ENCODE assay signal across 23 cellular contexts in genomic region chr13:26602783-26603182, GRCh38. TPM values are rescaled to one million over a fixed set of nuclear protein-coding genes. Genes with fewer than 3 reads are reported as not detected.
A peak's percentile ranks its signal among the peaks of the same experiment; 100 is the strongest.
DNase-seq lines count a peak whose midpoint lies in the region; ATAC-seq, FAIRE-seq and TF ChIP-seq lines count a peak whose summit lies in the region.
"Had no signal": no experiment of that assay in that cellular context is flagged by ENCODE, and none has a peak within 500 bp of the region (broad histone marks: within the 10 kb centered on the region; RNA-seq: fewer than 3 reads in every experiment).

No MANE protein-coding gene starts in this region.

- peaks cover 7% of the 10 kb centered on the region for H3K36me3 Mint-ChIP-seq in progenitor cell of endocrine pancreas (ENCODE audit: insufficient read depth)
- H3K36me3 Mint-ChIP-seq: CD14-positive monocyte; CD4-positive, alpha-beta memory T cell; CD4-positive, CD25-positive, alpha-beta regulatory T cell had no signal

- ATAC-seq in HepG2, result no peak
- ATAC-seq in right lobe of liver, result no peak
- ATAC-seq in esophagus mucosa, result no peak
- no peak for ATAC-seq in GM19023 (IDR thresholded peaks at IDR 0.05; ENCODE audit: unreplicated experiment)

- H3K27me3 ChIP-seq in HepG2 (ENCODE audit: control insufficient read depth in 1 of 2, insufficient read depth in 2 of 2, low read length in 2 of 2) (no peaks in the 10 kb centered on the region), right lobe of liver (no peaks in the 10 kb centered on the region), left ventricle myocardium inferior (ENCODE audit: low read depth) (no peaks in the 10 kb centered on the region)
- H3K27me3 ChIP-seq: BLaER1 had no signal

- no peak for DNase-seq in HepG2 (ENCODE audit: low spot score)
- no peak for DNase-seq in right lobe of liver
- no peak for DNase-seq in D721Med (ENCODE audit: insufficient read length, low spot score)
- DNase-seq in progenitor cell of endocrine pancreas (ENCODE audit: low spot score, unreplicated experiment), result no peak
- no peak for DNase-seq in left ventricle myocardium inferior
- DNase-seq: 8988T; ACHN; BE2C; C1 segment of cervical spinal cord; CD4-positive, alpha-beta memory T cell; CD4-positive, CD25-positive, alpha-beta regulatory T cell; CD8-positive, alpha-beta memory T cell; COR-L47; DMS79 treated with DMSO at 0.1 percent for 48 hours; GF-D8 had no signal

- peaks cover 3% of the 10 kb centered on the region for H3K9me3 Mint-ChIP-seq in progenitor cell of endocrine pancreas (ENCODE audit: low read depth)

- no peak for TF ChIP-seq RAD21 in HepG2 (CRISPR knock-in tag; IDR thresholded peaks at IDR 0.05)

- FAIRE-seq in HepG2 (lab: Jason Lieb, UNC) (no peak), D721Med (lab: Jason Lieb, UNC) (peak; percentile 6)
- FAIRE-seq: A204.1, G401.6, GM12891, GM19239 had no signal

- H3K4me3 Mint-ChIP-seq in progenitor cell of endocrine pancreas (ENCODE audit: low read depth), result no peak overlapping the region
- H3K4me3 Mint-ChIP-seq: CD14-positive monocyte; CD4-positive, alpha-beta memory T cell; CD4-positive, CD25-positive, alpha-beta regulatory T cell; CD8-positive, alpha-beta memory T cell had no signal

- CTCF ChIA-PET in HepG2 (lab: Yijun Ruan, JAX; ENCODE audit: low intra/inter-chr PET ratio, low total read pairs), result no interaction called here

- H3K27ac ChIP-seq in HepG2 (ENCODE audit: extremely low read length, insufficient read depth, low read length) (no peak overlapping the region), right lobe of liver (no peak overlapping the region), left ventricle myocardium inferior (replicated peaks) (no peak overlapping the region)
- H3K27ac ChIP-seq: BLaER1 had no signal

- H3K79me2 ChIP-seq in HepG2 (ENCODE audit: insufficient read depth, low read length), result peaks cover 49% of the 10 kb centered on the region

- TF ChIP-seq POLR2A in HepG2 (IDR thresholded peaks at IDR 0.05; ENCODE audit: insufficient read depth in 1 of 2, low read depth in 2 of 2, low read length in 2 of 2) (no peak), right lobe of liver (IDR thresholded peaks at IDR 0.05) (no peak)

- H3K4me2 ChIP-seq in HepG2 (ENCODE audit: low read depth, low read length), result no peak overlapping the region
- H3K4me2 ChIP-seq: BLaER1 had no signal

- peaks cover 66% of the 10 kb centered on the region for H3K4me1 Mint-ChIP-seq in progenitor cell of endocrine pancreas (ENCODE audit: low read depth)
- H3K4me1 Mint-ChIP-seq: CD14-positive monocyte; CD4-positive, CD25-positive, alpha-beta regulatory T cell; CD8-positive, alpha-beta memory T cell had no signal

- peak overlapping the region; percentile 33 for H3K27ac Mint-ChIP-seq in progenitor cell of endocrine pancreas
- H3K27ac Mint-ChIP-seq: CD14-positive monocyte; CD4-positive, alpha-beta memory T cell; CD4-positive, CD25-positive, alpha-beta regulatory T cell; CD8-positive, alpha-beta memory T cell had no signal

- H3K9ac ChIP-seq in HepG2 (ENCODE audit: insufficient read depth, low read depth, low read length), result no peak overlapping the region
- H3K9ac ChIP-seq: BLaER1 had no signal

- TF ChIP-seq CTCF in HepG2 (CRISPR knock-in tag; IDR thresholded peaks at IDR 0.05) (no peak), right lobe of liver (IDR thresholded peaks at IDR 0.05) (no peak), D721Med (IDR thresholded peaks at IDR 0.05; ENCODE audit: insufficient read depth, missing control alignments) (no peak), progenitor cell of endocrine pancreas (IDR thresholded peaks at IDR 0.05; ENCODE audit: unreplicated experiment) (no peak), left ventricle myocardium inferior (IDR thresholded peaks at IDR 0.05; ENCODE audit: borderline replicate concordance) (no peak)

- H3K9me3 ChIP-seq in HepG2 (ENCODE audit: low read length), result no peaks in the 10 kb centered on the region
- H3K9me3 ChIP-seq in right lobe of liver, result no peaks in the 10 kb centered on the region
- no peaks in the 10 kb centered on the region for H3K9me3 ChIP-seq in left ventricle myocardium inferior (replicated peaks)
- H3K9me3 ChIP-seq: BE2C had no signal

- POLR2A ChIA-PET in HepG2 (lab: Yijun Ruan, JAX), result no interaction called here

- no peak overlapping the region for H2AFZ ChIP-seq in HepG2 (ENCODE audit: low read length)

- no peak for TF ChIP-seq EP300 in HepG2 (IDR thresholded peaks at IDR 0.05; ENCODE audit: low read depth in 2 of 2, low read length in 2 of 2)
- TF ChIP-seq EP300 in HepG2 (CRISPR knock-in tag; IDR thresholded peaks at IDR 0.05; ENCODE audit: borderline replicate concordance), result no peak

- WGBS in HepG2 (ENCODE audit: low lambda C conversion rate), result 48% methylated on average over 3 of the region's 3 CpGs
- WGBS in right lobe of liver (ENCODE audit: insufficient coverage, low coverage, low lambda C conversion rate, missing lambda C conversion rate), result 55% methylated on average over 3 of the region's 3 CpGs

- no TSS peak for BruUV-seq in HepG2 (replicated peaks; lab: Mats Ljungman, UMichigan)

- H3K27me3 Mint-ChIP-seq in progenitor cell of endocrine pancreas, result no peaks in the 10 kb centered on the region

- no peaks in the 10 kb centered on the region; the same call in 1 of the 2 replicates for H4K20me1 ChIP-seq in HepG2 (ENCODE audit: insufficient read depth, low read length)
- H4K20me1 ChIP-seq: BLaER1 had no signal

- in situ Hi-C loops in HepG2 (cut with HindIII; ENCODE audit: extremely low pct_ligation_motif_present, low pct_unique_long_range_greater_than_20kb), result no loop called here

- H3K4me1 ChIP-seq in HepG2 (ENCODE audit: insufficient read depth, low read length) (peaks cover 26% of the 10 kb centered on the region), right lobe of liver (peaks cover 0 to 17% (median 5%) of the 10 kb centered on the region in 4 donors), left ventricle myocardium inferior (peaks cover 46% of the 10 kb centered on the region)
- H3K4me1 ChIP-seq: BE2C had no signal

- no peaks in the 10 kb centered on the region for H3K36me3 ChIP-seq in HepG2 (replicated peaks in 1 of 2; ENCODE audit: control insufficient read depth in 1 of 2, insufficient read depth in 2 of 2, low read length in 2 of 2)
- H3K36me3 ChIP-seq in right lobe of liver, result no peaks in the 10 kb centered on the region
- H3K36me3 ChIP-seq in left ventricle myocardium inferior, result no peaks in the 10 kb centered on the region
- H3K36me3 ChIP-seq: BE2C, BLaER1 had no signal

- H3K4me3 ChIP-seq in HepG2 (replicated peaks in 1 of 3; ENCODE audit: insufficient read depth in 1 of 3, low read depth in 2 of 3, low read length in 3 of 3) (no peak overlapping the region), right lobe of liver (no peak overlapping the region), left ventricle myocardium inferior (no peak overlapping the region)
- H3K4me3 ChIP-seq: BLaER1 had no signal

- intact Hi-C loops in HepG2 (cut with micrococcal nuclease; ENCODE audit: unreplicated experiment) (no loop called here), right lobe of liver (cut with DNase I) (no loop called here), left ventricle myocardium inferior (cut with micrococcal nuclease) (no loop called here)

TF ChIP-seq in HepG2, 621 proteins besides CTCF, POLR2A, EP300 and RAD21:
- TF ChIP-seq NR1H2 (CRISPR knock-in tag; IDR thresholded peaks at IDR 0.05; ENCODE audit: borderline replicate concordance, low read depth), result no peak
- TF ChIP-seq MAFF (IDR thresholded peaks at IDR 0.05; ENCODE audit: low read depth, low read length), result peak; percentile 56
- no peak for TF ChIP-seq ZNF136 (CRISPR knock-in tag; IDR thresholded peaks at IDR 0.05; ENCODE audit: low read depth)
- TF ChIP-seq NFKB2 (CRISPR knock-in tag; IDR thresholded peaks at IDR 0.05; ENCODE audit: borderline replicate concordance), result no peak
- TF ChIP-seq ZNF251 (CRISPR knock-in tag; IDR thresholded peaks at IDR 0.05), result no peak
- peak; percentile 60 to 75 for TF ChIP-seq MAFK (conservative IDR thresholded peaks at IDR 0.05 in 1 of 2, IDR thresholded peaks at IDR 0.05 in 1 of 2; ENCODE audit: low read length in 2 of 2)
- TF ChIP-seq ZNF496 (CRISPR knock-in tag; IDR thresholded peaks at IDR 0.05; ENCODE audit: insufficient replicate concordance), result no peak

RNA-seq across cellular contexts. Expression of gene WASF3, which starts 45.3 kb away (rescaled TPM):
- total RNA-seq in HepG2 (2016; rRNA removed; fragmentation: Illumina TruSeq; extraction: Trizol) (10.4 and 13.3 TPM in 2 replicates), right lobe of liver (10 to 100 TPM in 2 of 6 experiments, 1 to 10 TPM in 4; 5.8 to 14.5 (median 8.3) TPM), progenitor cell of endocrine pancreas (177 and 187 TPM in 2 replicates), esophagus mucosa (2.0 TPM), left ventricle myocardium inferior (12.6 TPM)
- total RNA-seq in HepG2 (2016; cell fraction: cytosol; rRNA removed; fragmentation: Illumina TruSeq; extraction: Trizol; ENCODE audit: low read depth), result 2.9 and 3.0 TPM in 2 replicates
- 10.6 and 10.8 TPM in 2 replicates for total RNA-seq in HepG2 (2016; cell fraction: insoluble cytoplasmic fraction; rRNA removed; fragmentation: Illumina TruSeq; extraction: Trizol)
- total RNA-seq in HepG2 (2016; cell fraction: membrane; rRNA removed; fragmentation: Illumina TruSeq; extraction: Trizol), result 17.8 and 19.7 TPM in 2 replicates
- total RNA-seq in HepG2 (2016; cell fraction: nucleus; rRNA removed; fragmentation: Illumina TruSeq; extraction: Trizol), result 8.8 and 10.1 TPM in 2 replicates
- polyA plus RNA-seq in HepG2 (2011; rRNA removed), result 12.1 and 17.2 TPM in 2 replicates
- 7.4 and 8.4 TPM in 2 replicates for polyA plus RNA-seq in HepG2 (2011; cell fraction: cytosol; rRNA removed)
- polyA plus RNA-seq in HepG2 (2011; cell fraction: nucleus; rRNA removed), result 8.3 and 8.8 TPM in 2 replicates
- 9.8 and 11.3 TPM in 2 replicates for polyA plus RNA-seq in HepG2 (2012)
- polyA plus RNA-seq in HepG2 (2016; cell fraction: cytosol; fragmentation: Illumina TruSeq; extraction: Trizol; ENCODE audit: low read depth), result 2.2 and 2.4 TPM in 2 replicates
- polyA plus RNA-seq in HepG2 (2016; cell fraction: insoluble cytoplasmic fraction; fragmentation: Illumina TruSeq; extraction: Trizol; ENCODE audit: low read depth), result 12.6 and 14.8 TPM in 2 replicates
- 12.2 and 13.4 TPM in 2 replicates for polyA plus RNA-seq in HepG2 (2016; cell fraction: membrane; fragmentation: Illumina TruSeq; extraction: Trizol; ENCODE audit: low read depth)
- 13.2 and 13.7 TPM in 2 replicates for polyA plus RNA-seq in HepG2 (2016; cell fraction: nucleus; fragmentation: Illumina TruSeq; extraction: Trizol; ENCODE audit: insufficient read depth, low read depth)
- 12.1 TPM in 1 of 2 replicates, not detected in the other for polyA minus RNA-seq in HepG2 (2011; rRNA and poly(A)+ RNA removed; ENCODE audit: low replicate concordance)
- polyA minus RNA-seq in HepG2 (2011; cell fraction: cytosol; rRNA and poly(A)+ RNA removed), result 7.7 and 8.0 TPM in 2 replicates
- 6.6 and 7.0 TPM in 2 replicates for polyA minus RNA-seq in HepG2 (2011; cell fraction: nucleus; rRNA and poly(A)+ RNA removed)
- total RNA-seq: CD4-positive, alpha-beta memory T cell had no signal
- polyA plus RNA-seq: CD14-positive monocyte; CD4-positive, alpha-beta memory T cell; CD4-positive, CD25-positive, alpha-beta regulatory T cell; CD8-positive, alpha-beta memory T cell had no signal
